Comparison of ENCODE assay signal across 22 cellular contexts in genomic region chr14:31788340-31788739, GRCh38.
"Had no signal": no experiment of that assay in that cellular context is flagged by ENCODE, and none has a peak within 500 bp of the region (broad histone marks: within the 10 kb centered on the region; RNA-seq: fewer than 3 reads in every experiment).

No MANE protein-coding gene starts in this region.

- H3K9me3 Mint-ChIP-seq: activated CD4-positive, alpha-beta memory T cell treated with anti-CD3 and anti-CD28 coated beads, Interleukin-2, amount 10 ng/mL, durations not matched to agents 7 days and 5 days; activated naive CD8-positive, alpha-beta T cell treated with anti-CD3 and anti-CD28 coated beads, Interleukin-2, amount 50 U/mL, for 24 hours; dendritic cell treated with granulocyte-macrophage colony-stimulating factor and Interleukin-4, amounts not matched to agents 40 ng/mL and 50 ng/mL, for 4 days; type B pancreatic cell had no signal

- DNase-seq: activated CD4-positive, alpha-beta memory T cell treated with anti-CD3 and anti-CD28 coated beads, Interleukin-2, amount 10 ng/mL, durations not matched to agents 7 days and 5 days; activated CD4-positive, alpha-beta T cell treated with anti-CD3 and anti-CD28 coated beads for 4 hours; activated CD4-positive, CD25-positive, alpha-beta regulatory T cell; activated effector memory CD4-positive, alpha-beta T cell treated with anti-CD3 and anti-CD28 coated beads, Interleukin-2, amount 50 U/mL, for 16 hours; activated naive CD4-positive, alpha-beta T cell treated with anti-CD3 and anti-CD28 coated beads, Interleukin-2, amount 10 ng/mL, durations not matched to agents 7 days and 5 days; activated naive CD8-positive, alpha-beta T cell treated with anti-CD3 and anti-CD28 coated beads, Interleukin-2, amount 50 U/mL, for 24 hours; effector CD8-positive, alpha-beta T cell; erythroblast; foreskin keratinocyte; immature natural killer cell; left ventricle myocardium superior; mammary epithelial cell; midbrain; retina; spleen; stimulated activated CD4-positive, alpha-beta T cell treated with anti-CD3 and anti-CD28 coated beads, Interleukin-4, amount 100 ng/mL, for 1 hour; stimulated activated naive CD4-positive, alpha-beta T cell; T-helper 9 cell had no signal

- H3K27ac Mint-ChIP-seq: activated CD4-positive, alpha-beta memory T cell treated with anti-CD3 and anti-CD28 coated beads, Interleukin-2, amount 10 ng/mL, durations not matched to agents 7 days and 5 days; activated naive CD4-positive, alpha-beta T cell treated with anti-CD3 and anti-CD28 coated beads, Interleukin-2, amount 10 ng/mL, durations not matched to agents 7 days and 5 days; activated naive CD8-positive, alpha-beta T cell treated with anti-CD3 and anti-CD28 coated beads, Interleukin-2, amount 50 U/mL, for 24 hours; dendritic cell treated with granulocyte-macrophage colony-stimulating factor and Interleukin-4, amounts not matched to agents 40 ng/mL and 50 ng/mL, for 4 days; immature natural killer cell; natural killer cell treated with Interleukin-12 subunit alpha and Interleukin-12 subunit beta and Interleukin-15 and Interleukin-18, amount 100 ng/mL, for 72 hours; progenitor cell of endocrine pancreas; type B pancreatic cell had no signal

- H3K27me3 Mint-ChIP-seq: activated CD4-positive, alpha-beta memory T cell treated with anti-CD3 and anti-CD28 coated beads, Interleukin-2, amount 10 ng/mL, durations not matched to agents 7 days and 5 days; activated naive CD4-positive, alpha-beta T cell treated with anti-CD3 and anti-CD28 coated beads, Interleukin-2, amount 10 ng/mL, durations not matched to agents 7 days and 5 days; activated naive CD8-positive, alpha-beta T cell treated with anti-CD3 and anti-CD28 coated beads, Interleukin-2, amount 50 U/mL, for 24 hours; dendritic cell treated with granulocyte-macrophage colony-stimulating factor and Interleukin-4, amounts not matched to agents 40 ng/mL and 50 ng/mL, for 4 days; natural killer cell treated with Interleukin-12 subunit alpha and Interleukin-12 subunit beta and Interleukin-15 and Interleukin-18, amount 100 ng/mL, for 72 hours; progenitor cell of endocrine pancreas; type B pancreatic cell had no signal

- ATAC-seq: activated naive CD8-positive, alpha-beta T cell treated with anti-CD3 and anti-CD28 coated beads, Interleukin-2, amount 50 U/mL, for 24 hours; foreskin keratinocyte; left ventricle myocardium superior; natural killer cell treated with Interleukin-12 subunit alpha and Interleukin-12 subunit beta and Interleukin-15 and Interleukin-18, amount 100 ng/mL, for 72 hours had no signal

- H3K4me3 Mint-ChIP-seq: activated CD4-positive, alpha-beta memory T cell treated with anti-CD3 and anti-CD28 coated beads, Interleukin-2, amount 10 ng/mL, durations not matched to agents 7 days and 5 days; activated naive CD4-positive, alpha-beta T cell treated with anti-CD3 and anti-CD28 coated beads, Interleukin-2, amount 10 ng/mL, durations not matched to agents 7 days and 5 days; activated naive CD8-positive, alpha-beta T cell treated with anti-CD3 and anti-CD28 coated beads, Interleukin-2, amount 50 U/mL, for 24 hours; dendritic cell treated with granulocyte-macrophage colony-stimulating factor and Interleukin-4, amounts not matched to agents 40 ng/mL and 50 ng/mL, for 4 days; immature natural killer cell; natural killer cell treated with Interleukin-12 subunit alpha and Interleukin-12 subunit beta and Interleukin-15 and Interleukin-18, amount 100 ng/mL, for 72 hours; type B pancreatic cell had no signal

- H3K4me1 Mint-ChIP-seq: activated CD4-positive, alpha-beta memory T cell treated with anti-CD3 and anti-CD28 coated beads, Interleukin-2, amount 10 ng/mL, durations not matched to agents 7 days and 5 days; activated naive CD4-positive, alpha-beta T cell treated with anti-CD3 and anti-CD28 coated beads, Interleukin-2, amount 10 ng/mL, durations not matched to agents 7 days and 5 days; activated naive CD8-positive, alpha-beta T cell treated with anti-CD3 and anti-CD28 coated beads, Interleukin-2, amount 50 U/mL, for 24 hours; immature natural killer cell had no signal
